Comparison of ENCODE assay signal across 34 cellular contexts in genomic region chr9:100457517-100457916, GRCh38.
"Had no signal": no experiment of that assay in that cellular context is flagged by ENCODE, and none has a peak within 500 bp of the region (broad histone marks: within the 10 kb centered on the region; RNA-seq: fewer than 3 reads in every experiment).

No MANE protein-coding gene starts in this region.

- H3K9ac ChIP-seq: KMS-11 had no signal

- H3K27ac ChIP-seq: KMS-11 had no signal

- H3K4me2 ChIP-seq: KMS-11 had no signal

- DNase-seq: Karpas-422, Kasumi-1, MG63, MM.1S, MV-4-11, NCI-H1048, NCI-H1092, NCI-H1092 treated with DMSO at 0.1 percent for 48 hours, NCI-H1105, NCI-H1105 treated with DMSO at 0.1 percent for 48 hours, NCI-H1417, NCI-H1417 treated with DMSO at 0.1 percent for 48 hours, NCI-H1436, NCI-H1436 treated with DMSO at 0.1 percent for 48 hours, NCI-H146, NCI-H1694, NCI-H1694 treated with DMSO at 0.1 percent for 48 hours, NCI-H187, NCI-H187 treated with DMSO at 0.1 percent for 48 hours, NCI-H1930, NCI-H2029, NCI-H2029 treated with DMSO at 0.1 percent for 48 hours, NCI-H2081, NCI-H2081 treated with DMSO at 0.1 percent for 48 hours, NCI-H2107, NCI-H2171, NCI-H2171 treated with DMSO at 0.1 percent for 48 hours, NCI-H2227 treated with DMSO at 0.1 percent for 48 hours, NCI-H226, NCI-H345, NCI-H446, NCI-H446 treated with DMSO at 0.1 percent for 48 hours, NCI-H510A had no signal

- H3K27me3 ChIP-seq: MG63 had no signal

- H3K4me3 ChIP-seq: MG63 had no signal

- H3K9me3 ChIP-seq: MG63 had no signal
